In genomic region chr16:4306439-4307214, GRCh38 we compare ENCODE assay signal across 8 cellular contexts. TPM values are rescaled to one million over a fixed set of nuclear protein-coding genes. Genes with fewer than 3 reads are reported as not detected.
DNase-seq lines count a peak whose midpoint lies in the region; ATAC-seq and TF ChIP-seq lines count a peak whose summit lies in the region.

No MANE protein-coding gene starts in this region.

- H3K27me3 ChIP-seq in A673 (replicated peaks; ENCODE audit: insufficient read depth, low read depth, low read length, poor library complexity), result no peaks in the 10 kb centered on the region

- H3K4me1 ChIP-seq in A673 (ENCODE audit: insufficient read depth, low read length, poor library complexity, severe bottlenecking), result peaks cover 8% of the 10 kb centered on the region

- BruUV-seq in A673 (replicated peaks; lab: Mats Ljungman, UMichigan), result TSS peak; percentile 85

- peaks cover 13% of the 10 kb centered on the region for H3K36me3 Mint-ChIP-seq in T-helper 2 cell treated with Interferon-gamma antibody and Interleukin-4, amounts not matched to agents 5 μg/mL and 100 μg/mL, for 36 hours (ENCODE audit: low read depth)
- no peaks in the 10 kb centered on the region for H3K36me3 Mint-ChIP-seq in natural killer cell

- TF ChIP-seq CTCF in A673 (conservative IDR thresholded peaks at IDR 0.05; ENCODE audit: low read depth, low read length) (no peak), coronary artery (IDR thresholded peaks at IDR 0.05) (no peak), natural killer cell (IDR thresholded peaks at IDR 0.05) (no peak)

- H3K27ac Mint-ChIP-seq in T-helper 2 cell treated with Interferon-gamma antibody and Interleukin-4, amounts not matched to agents 5 μg/mL and 100 μg/mL, for 36 hours, result peak overlapping the region; percentile 98
- peak overlapping the region; percentile 97 to 99 for H3K27ac Mint-ChIP-seq in natural killer cell

- H3K27ac ChIP-seq in A673 (ENCODE audit: low read depth, low read length, poor library complexity, severe bottlenecking), result peak overlapping the region; percentile 59
- peak overlapping the region; percentile 80 to 87 for H3K27ac ChIP-seq in coronary artery

- POLR2A ChIA-PET in A673 (lab: Charles Lee; ENCODE audit: low non-redundant PET), result no interaction called here

- H3K9me3 Mint-ChIP-seq in T-helper 2 cell treated with Interferon-gamma antibody and Interleukin-4, amounts not matched to agents 5 μg/mL and 100 μg/mL, for 36 hours, result no peaks in the 10 kb centered on the region
- H3K9me3 Mint-ChIP-seq in natural killer cell, result no peaks in the 10 kb centered on the region

- intact Hi-C loops in A673 (cut with micrococcal nuclease; ENCODE audit: unreplicated experiment) (no loop called here), natural killer cell (cut with micrococcal nuclease) (loop anchor here (1.0 kb wide), 1 partner anchor 53 kb away; no protein-coding TSS in a partner anchor)

- CTCF ChIA-PET in A673 (lab: Charles Lee), result interaction anchor here (0.5 kb wide), 1 partner anchor 28 kb away, joined by 8 read pairs; no protein-coding TSS in a partner anchor

- H3K4me3 ChIP-seq in A673 (ENCODE audit: low read depth, low read length, poor library complexity, severe bottlenecking), result peak overlapping the region; percentile 46
- peak overlapping the region; percentile 68 for H3K4me3 ChIP-seq in coronary artery

- H3K9me3 ChIP-seq in A673 (ENCODE audit: low read depth, low read length, poor library complexity, severe bottlenecking), result no peaks in the 10 kb centered on the region

- ATAC-seq in natural killer cell, result no peak
- no peak for ATAC-seq in HG03442 (IDR thresholded peaks at IDR 0.05; ENCODE audit: unreplicated experiment)

- H3K36me3 ChIP-seq in A673 (ENCODE audit: insufficient read depth, low read length, poor library complexity, severe bottlenecking), result no peaks in the 10 kb centered on the region

- peak overlapping the region; percentile 100 for H3K4me3 Mint-ChIP-seq in T-helper 2 cell treated with Interferon-gamma antibody and Interleukin-4, amounts not matched to agents 5 μg/mL and 100 μg/mL, for 36 hours
- H3K4me3 Mint-ChIP-seq in natural killer cell, result peak overlapping the region; percentile 96

- DNase-seq in A673 (ENCODE audit: low spot score) (no peak), HK-2 (ENCODE audit: unreplicated experiment) (peak; percentile 42), coronary artery (ENCODE audit: low spot score) (no peak), natural killer cell (peak; percentile 34), NCI-H446 (lab: John Stamatoyannopoulos, UW) (no peak), iPS-NIHi11 (ENCODE audit: low spot score) (no peak)
- DNase-seq in T-helper 2 cell treated with Interferon-gamma antibody and Interleukin-4, amounts not matched to agents 5 μg/mL and 100 μg/mL, for 36 hours (ENCODE audit: low spot score), result no peak

- H3K4me1 Mint-ChIP-seq in T-helper 2 cell treated with Interferon-gamma antibody and Interleukin-4, amounts not matched to agents 5 μg/mL and 100 μg/mL, for 36 hours (ENCODE audit: low read depth), result peaks cover 24% of the 10 kb centered on the region
- peaks cover 12 to 19% of the 10 kb centered on the region in 2 donors for H3K4me1 Mint-ChIP-seq in natural killer cell

- H3K27me3 Mint-ChIP-seq in T-helper 2 cell treated with Interferon-gamma antibody and Interleukin-4, amounts not matched to agents 5 μg/mL and 100 μg/mL, for 36 hours (ENCODE audit: low read depth), result no peaks in the 10 kb centered on the region
- no peaks in the 10 kb centered on the region for H3K27me3 Mint-ChIP-seq in natural killer cell (ENCODE audit: low read depth in 2 of 2)

RNA-seq across cellular contexts. Expression of gene GLIS2, which starts 9.2 kb away (rescaled TPM):
- total RNA-seq in A673 (2021) (10.6 and 15.4 TPM in 2 replicates), natural killer cell (under 1 TPM in 2 of 3 donors, not detected in 1; 0.05 to 0.35 TPM)

RNA-seq across cellular contexts. Expression of gene TFAP4, which starts 33.8 kb away (rescaled TPM):
- total RNA-seq in A673 (2021) (41.5 and 42.4 TPM in 2 replicates), natural killer cell (1 to 10 TPM; 6.5 to 9.6 (median 8.9) TPM)

RNA-seq across cellular contexts. Expression of gene PAM16, which starts 44.5 kb away (rescaled TPM):
- total RNA-seq in A673 (2021) (89.7 and 90.3 TPM in 2 replicates), natural killer cell (10 to 100 TPM; 29.4 to 42.7 (median 39.0) TPM)

Comparison
In these comparisons a context has a peak if more than half of its experiments do, and no peak if none do; other contexts are left out.
1. DNase-seq: peak in HK-2 (single experiment) and natural killer cell (single experiment); none in A673 (single experiment), T-helper 2 cell treated with Interferon-gamma antibody and Interleukin-4, amounts not matched to agents 5 μg/mL and 100 μg/mL, for 36 hours (single experiment), coronary artery (single experiment), NCI-H446 (0 of 2) and iPS-NIHi11 (single experiment).